Comparison of ENCODE assay signal across 8 cellular contexts in the genomic region with DNA sequence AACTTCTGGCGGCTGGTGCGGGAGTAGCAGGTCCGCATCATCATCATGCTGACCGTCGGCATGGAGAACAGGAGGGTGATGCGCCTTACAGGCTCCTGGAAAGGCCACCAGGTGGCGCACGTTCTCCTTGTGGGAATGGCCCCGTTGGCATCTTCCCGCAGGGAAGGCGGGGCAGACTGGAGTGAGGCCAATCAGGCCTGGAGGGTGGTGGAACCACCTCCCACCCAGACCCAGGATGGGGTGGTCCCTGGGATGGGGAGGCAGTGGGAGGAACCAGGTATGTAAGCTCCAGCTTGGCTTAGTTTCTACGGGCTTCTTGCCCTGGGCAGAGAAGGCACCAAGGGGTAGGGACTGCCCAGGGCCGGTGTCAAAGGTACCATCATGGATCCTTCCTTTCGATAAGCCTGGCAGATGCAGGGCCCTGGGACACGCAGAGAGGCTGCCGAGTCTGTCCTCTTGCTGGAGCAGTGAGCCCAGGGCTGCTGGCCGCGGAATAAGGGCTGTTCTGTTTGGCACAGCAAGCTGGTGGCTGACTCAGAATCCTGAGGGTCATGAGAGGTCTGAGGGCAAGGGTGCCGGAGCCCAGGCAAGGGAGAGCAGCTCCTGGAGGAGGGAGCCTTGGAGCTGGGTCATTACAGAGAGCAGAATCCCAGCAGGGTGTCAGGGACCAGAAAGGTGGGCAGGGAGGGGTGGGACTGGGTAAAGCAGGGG. TPM values are rescaled to one million over a fixed set of nuclear protein-coding genes. Genes with fewer than 3 reads are reported as not detected.
DNase-seq lines count a peak whose midpoint lies in the region; ATAC-seq and TF ChIP-seq lines count a peak whose summit lies in the region.

No MANE protein-coding gene starts in this region.

- H3K27ac ChIP-seq in HL-60 (replicated peaks) = no peak overlapping the region

- CTCF ChIA-PET in activated CD4-positive, alpha-beta memory T cell treated with anti-CD3 and anti-CD28 coated beads, Interleukin-2, amount 10 ng/mL, durations not matched to agents 7 days and 5 days (lab: Charles Lee) = interaction anchor here (0.9 to 3.7 kb wide), 8 partner anchors 11 to 132 kb away, joined by 3 to 20 read pairs (median 4); a partner anchor contains a TSS

- no peaks in the 10 kb centered on the region for H3K9me3 Mint-ChIP-seq in activated CD4-positive, alpha-beta memory T cell treated with anti-CD3 and anti-CD28 coated beads, Interleukin-2, amount 10 ng/mL, durations not matched to agents 7 days and 5 days
- H3K9me3 Mint-ChIP-seq in effector memory CD8-positive, alpha-beta T cell = no peaks in the 10 kb centered on the region

- H3K27me3 Mint-ChIP-seq in activated CD4-positive, alpha-beta memory T cell treated with anti-CD3 and anti-CD28 coated beads, Interleukin-2, amount 10 ng/mL, durations not matched to agents 7 days and 5 days = peaks cover 6% of the 10 kb centered on the region
- H3K27me3 Mint-ChIP-seq in effector memory CD8-positive, alpha-beta T cell = peaks cover 0 to 33% of the 10 kb centered on the region in 2 donors

- H3K4me3 ChIP-seq in HL-60 (replicated peaks; ENCODE audit: insufficient read depth, low read length) = no peak overlapping the region

- H3K4me3 Mint-ChIP-seq in activated CD4-positive, alpha-beta memory T cell treated with anti-CD3 and anti-CD28 coated beads, Interleukin-2, amount 10 ng/mL, durations not matched to agents 7 days and 5 days = no peak overlapping the region
- peak overlapping the region in 1 of 2 donors; percentile 34 for H3K4me3 Mint-ChIP-seq in effector memory CD8-positive, alpha-beta T cell

- no peaks in the 10 kb centered on the region for H3K36me3 Mint-ChIP-seq in activated CD4-positive, alpha-beta memory T cell treated with anti-CD3 and anti-CD28 coated beads, Interleukin-2, amount 10 ng/mL, durations not matched to agents 7 days and 5 days (ENCODE audit: low read depth)
- peaks cover 4% of the 10 kb centered on the region for H3K36me3 Mint-ChIP-seq in effector memory CD8-positive, alpha-beta T cell (ENCODE audit: insufficient read depth)

- H3K4me1 Mint-ChIP-seq in activated CD4-positive, alpha-beta memory T cell treated with anti-CD3 and anti-CD28 coated beads, Interleukin-2, amount 10 ng/mL, durations not matched to agents 7 days and 5 days = peaks cover 3% of the 10 kb centered on the region
- H3K4me1 Mint-ChIP-seq in effector memory CD8-positive, alpha-beta T cell (ENCODE audit: low read depth in 2 of 2) = peaks cover 12 to 13% of the 10 kb centered on the region in 2 donors

- no peaks in the 10 kb centered on the region for H3K27me3 ChIP-seq in HL-60 (ENCODE audit: insufficient read depth, poor library complexity, severe bottlenecking)

- DNase-seq in DMS 273 (lab: John Stamatoyannopoulos, UW; ENCODE audit: unreplicated experiment) (peak; percentile 98), HL-60 (ENCODE audit: low read depth in 1 of 2, low spot score in 1 of 2) (peak; percentile 77 to 83), NCI-H774 (lab: John Stamatoyannopoulos, UW) (peak; percentile 85), medulla oblongata (ENCODE audit: extremely low spot score) (peak; percentile 81)
- DNase-seq in activated CD4-positive, alpha-beta memory T cell treated with anti-CD3 and anti-CD28 coated beads, Interleukin-2, amount 10 ng/mL, durations not matched to agents 7 days and 5 days = peak; percentile 71
- DNase-seq in effector memory CD8-positive, alpha-beta T cell = peak; percentile 58 to 66 (median 60)
- peak; percentile 32 to 36 for DNase-seq in stimulated activated CD8-positive, alpha-beta memory T cell treated with anti-CD3 and anti-CD28 coated beads, Interleukin-15, amount 100 ng/mL, for 4 hours (ENCODE audit: low read depth in 2 of 2)

- POLR2A ChIA-PET in activated CD4-positive, alpha-beta memory T cell treated with anti-CD3 and anti-CD28 coated beads, Interleukin-2, amount 10 ng/mL, durations not matched to agents 7 days and 5 days (lab: Charles Lee) = interaction anchor here (2.0 kb wide), 1 partner anchor 25 kb away, joined by 7 read pairs; a partner anchor contains a TSS

- no peak overlapping the region for H3K27ac Mint-ChIP-seq in activated CD4-positive, alpha-beta memory T cell treated with anti-CD3 and anti-CD28 coated beads, Interleukin-2, amount 10 ng/mL, durations not matched to agents 7 days and 5 days
- H3K27ac Mint-ChIP-seq in effector memory CD8-positive, alpha-beta T cell = no peak overlapping the region

- peak; percentile 89 for TF ChIP-seq CTCF in HL-60 (IDR thresholded peaks at IDR 0.05; ENCODE audit: insufficient read depth, low read length)

- peak; percentile 62 for ATAC-seq in effector memory CD8-positive, alpha-beta T cell (replicated peaks)
- no peak for ATAC-seq in GM19452 (IDR thresholded peaks at IDR 0.05; ENCODE audit: unreplicated experiment)

RNA-seq across cellular contexts. Expression of a gene that starts 8.7 kb away (rescaled TPM):
- under 1 TPM in 1 of 2 experiments, not detected in 1; 0.08 TPM for total RNA-seq in activated CD4-positive, alpha-beta memory T cell treated with anti-CD3 and anti-CD28 coated beads, Interleukin-2, amount 10 ng/mL, durations not matched to agents 7 days and 5 days

RNA-seq across cellular contexts. Expression of a gene that starts 24.5 kb away (rescaled TPM):
- 100 to 1,000 TPM; 228 to 231 TPM for total RNA-seq in activated CD4-positive, alpha-beta memory T cell treated with anti-CD3 and anti-CD28 coated beads, Interleukin-2, amount 10 ng/mL, durations not matched to agents 7 days and 5 days

RNA-seq across cellular contexts. Expression of a gene that starts 40.4 kb away (rescaled TPM):
- 10 to 100 TPM; 62.4 to 63.8 TPM for total RNA-seq in activated CD4-positive, alpha-beta memory T cell treated with anti-CD3 and anti-CD28 coated beads, Interleukin-2, amount 10 ng/mL, durations not matched to agents 7 days and 5 days

Comparison
In these comparisons a context has a peak if more than half of its experiments do, and no peak if none do; other contexts are left out.
1. DNase-seq: peak in every context shown above with its lines; median percentile 98 in DMS 273; 85 in NCI-H774; 81 in medulla oblongata; 80 in HL-60; 71 in activated CD4-positive, alpha-beta memory T cell treated with anti-CD3 and anti-CD28 coated beads, Interleukin-2, amount 10 ng/mL, durations not matched to agents 7 days and 5 days; 60 in effector memory CD8-positive, alpha-beta T cell; 34 in stimulated activated CD8-positive, alpha-beta memory T cell treated with anti-CD3 and anti-CD28 coated beads, Interleukin-15, amount 100 ng/mL, for 4 hours.